ENCODE assay signal across 12 cellular contexts in the genomic region with DNA sequence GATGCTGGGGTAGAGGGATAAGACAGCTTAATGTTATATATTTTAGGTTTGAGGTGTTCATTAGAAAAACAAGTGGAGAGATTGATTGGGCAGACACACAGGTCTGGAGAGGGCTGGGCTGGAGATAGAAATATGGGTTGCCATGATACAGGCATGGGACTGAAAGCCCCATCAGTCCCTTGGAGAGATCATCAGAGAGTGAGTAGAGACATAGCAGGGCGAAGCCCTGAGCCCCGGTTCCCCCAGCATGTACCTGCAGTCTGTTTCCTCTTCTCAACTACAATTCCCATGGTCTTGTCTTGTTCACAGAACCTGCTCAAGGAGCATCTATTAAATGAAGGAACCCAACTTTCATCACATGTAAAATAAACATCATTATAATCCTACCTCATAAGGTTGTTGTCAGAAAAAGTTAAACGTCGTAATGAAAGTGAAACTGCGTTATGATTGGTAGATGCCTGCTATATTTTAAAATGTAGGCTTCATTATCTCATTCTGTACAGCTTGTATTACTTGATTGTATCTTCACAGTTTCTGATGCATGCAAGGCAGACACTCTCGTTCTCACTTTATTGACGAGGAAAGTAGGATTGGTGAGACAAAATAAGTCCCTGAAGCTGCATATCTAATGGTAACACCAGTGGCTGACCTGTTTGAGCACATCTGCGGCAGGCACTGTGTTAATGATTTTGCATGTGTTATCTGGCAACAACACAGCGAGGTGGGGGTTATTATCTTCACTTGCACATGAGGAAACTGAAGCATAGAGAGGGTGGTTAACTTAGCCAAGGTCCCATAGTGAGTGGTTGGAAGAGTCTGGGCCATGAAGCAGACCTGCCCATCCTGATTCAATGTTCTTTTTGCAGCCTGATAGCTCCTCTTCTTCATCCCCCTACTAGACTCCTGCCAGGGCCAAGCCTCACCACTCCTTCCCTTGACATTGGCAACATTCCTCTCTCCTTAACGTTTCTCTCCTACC.
A peak's percentile ranks its signal among the peaks of the same experiment; 100 is the strongest.
DNase-seq lines count a peak whose midpoint lies in the region; ATAC-seq, FAIRE-seq and TF ChIP-seq lines count a peak whose summit lies in the region.
"Had no signal": no experiment of that assay in that cellular context is flagged by ENCODE, and none has a peak within 500 bp of the region (broad histone marks: within the 10 kb centered on the region; RNA-seq: fewer than 3 reads in every experiment).

No MANE protein-coding gene starts in this region.

- 58 to 69% (median 60%) methylated on average over 10 of the region's 10 CpGs for WGBS in psoas muscle, 3 donors

- H3K4me2 ChIP-seq in OCI-LY1 (ENCODE audit: low read length) (peak overlapping the region; percentile 60), PC-9 (no peak overlapping the region)
- H3K4me2 ChIP-seq: GM23338 had no signal

- ATAC-seq in psoas muscle, result no peak
- ATAC-seq: GM23338 had no signal

- no peaks in the 10 kb centered on the region for H3K9me2 ChIP-seq in OCI-LY1 (ENCODE audit: low read depth, low read length)
- H3K9me2 ChIP-seq in PC-9 (ENCODE audit: insufficient read depth), result no peaks in the 10 kb centered on the region

- no peak for DNase-seq in GM12891 (ENCODE audit: insufficient read length, low spot score)
- DNase-seq in adipocyte (ENCODE audit: low read depth), result no peak
- no peak for DNase-seq in psoas muscle
- DNase-seq in NCI-H2171 (lab: John Stamatoyannopoulos, UW), result no peak
- DNase-seq in PC-9, result no peak
- no peak for DNase-seq in NOMO-1 treated with dmso at 0.1 percent for 144 hours (lab: John Stamatoyannopoulos, UW; ENCODE audit: unreplicated experiment)
- no peak for DNase-seq in dedifferentiated amniotic fluid mesenchymal stem cell (ENCODE audit: extremely low spot score)
- DNase-seq: NCI-H748 treated with DMSO at 0.1 percent for 48 hours had no signal

- BruUV-seq in PC-9 (replicated peaks; lab: Mats Ljungman, UMichigan), result no TSS peak

- H3K9me3 ChIP-seq in OCI-LY1 (ENCODE audit: low read length), result no peaks in the 10 kb centered on the region
- H3K9me3 ChIP-seq in adipocyte (ENCODE audit: control insufficient read depth, low read length), result no peaks in the 10 kb centered on the region
- H3K9me3 ChIP-seq in psoas muscle, result no peaks in the 10 kb centered on the region
- no peaks in the 10 kb centered on the region for H3K9me3 ChIP-seq in PC-9 (ENCODE audit: insufficient read depth, low read depth)

- H2AFZ ChIP-seq in OCI-LY1 (ENCODE audit: low read length), result 0 out of 2 replicates have a peak overlapping the region, but pooled peaks have one; percentile 40
- H2AFZ ChIP-seq in PC-9, result no peak overlapping the region
- H2AFZ ChIP-seq: GM23338 had no signal

- H3K79me2 ChIP-seq in OCI-LY1 (ENCODE audit: insufficient read depth, low read length) (no peaks in the 10 kb centered on the region), PC-9 (ENCODE audit: low read depth) (no peaks in the 10 kb centered on the region)

- peak; percentile 93 for FAIRE-seq in GM12891 (lab: Jason Lieb, UNC)
- FAIRE-seq: endometrium had no signal

- H3K27me3 ChIP-seq in OCI-LY1 (ENCODE audit: insufficient read depth, low read length) (no peaks in the 10 kb centered on the region; the same call in 1 of the 2 replicates), adipocyte (replicated peaks; ENCODE audit: control insufficient read depth, insufficient read depth, low read length) (no peaks in the 10 kb centered on the region), psoas muscle (ENCODE audit: insufficient read depth in 3 of 3, low read length in 2 of 3) (no peaks in the 10 kb centered on the region), PC-9 (ENCODE audit: insufficient read depth, low read depth) (no peaks in the 10 kb centered on the region)

- TF ChIP-seq POLR2A in GM12891 (IDR thresholded peaks at IDR 0.05; ENCODE audit: low read depth, low read length), result no peak

- H4K20me1 ChIP-seq in OCI-LY1 (ENCODE audit: insufficient read depth, low read length) (no peaks in the 10 kb centered on the region), PC-9 (ENCODE audit: insufficient read depth) (no peaks in the 10 kb centered on the region)

- POLR2A ChIA-PET in PC-9 (lab: Charles Lee; ENCODE audit: unreplicated experiment), result no interaction called here

- TF ChIP-seq CTCF in OCI-LY1 (IDR thresholded peaks at IDR 0.05; ENCODE audit: low read length) (no peak), psoas muscle (IDR thresholded peaks at IDR 0.05) (no peak), PC-9 (conservative IDR thresholded peaks at IDR 0.05) (no peak)

- H3K27ac ChIP-seq in OCI-LY1 (ENCODE audit: low read depth, low read length, poor library complexity, severe bottlenecking) (no peak overlapping the region), psoas muscle (no peak overlapping the region), PC-9 (no peak overlapping the region)

- CTCF ChIA-PET in PC-9 (lab: Charles Lee), result interaction anchor here (0.9 to 1.3 kb wide), 2 partner anchors 45 to 85 kb away, joined by 4 to 5 read pairs; no protein-coding TSS in a partner anchor

- H3K4me3 ChIP-seq in OCI-LY1 (ENCODE audit: low read depth, low read length, poor library complexity, severe bottlenecking), result peak overlapping the region; percentile 25
- H3K4me3 ChIP-seq in adipocyte (ENCODE audit: low read length), result no peak overlapping the region
- H3K4me3 ChIP-seq in psoas muscle, result peak overlapping the region; percentile 45
- no peak overlapping the region for H3K4me3 ChIP-seq in PC-9
- H3K4me3 ChIP-seq: GM23338, lung had no signal

- H3F3A ChIP-seq in OCI-LY1 (ENCODE audit: insufficient read depth, low read length), result no peaks in the 10 kb centered on the region
- H3F3A ChIP-seq in PC-9 (ENCODE audit: insufficient read depth, low read depth), result peaks cover 22% of the 10 kb centered on the region

- H3K4me1 ChIP-seq in OCI-LY1 (ENCODE audit: insufficient read depth, low read length, severe bottlenecking) (peaks cover 28% of the 10 kb centered on the region), adipocyte (ENCODE audit: control insufficient read depth, insufficient read depth, low read length) (peaks cover 30% of the 10 kb centered on the region), psoas muscle (peaks cover 35% of the 10 kb centered on the region), PC-9 (replicated peaks; ENCODE audit: insufficient read depth) (peaks cover 19% of the 10 kb centered on the region)

- H3K36me3 ChIP-seq in OCI-LY1 (ENCODE audit: insufficient read depth, low read length) (no peaks in the 10 kb centered on the region), adipocyte (ENCODE audit: control insufficient read depth, insufficient read depth, low read length, severe bottlenecking) (no peaks in the 10 kb centered on the region), psoas muscle (ENCODE audit: insufficient read depth in 1 of 2, low read depth in 1 of 2) (no peaks in the 10 kb centered on the region), PC-9 (ENCODE audit: low read depth) (no peaks in the 10 kb centered on the region)

- intact Hi-C loops in psoas muscle (cut with DNase I), result loop anchor here (5.0 to 10.0 kb wide), 4 partner anchors 79 to 609 kb away; a partner anchor contains a TSS
- intact Hi-C loops in PC-9 (cut with micrococcal nuclease; ENCODE audit: unreplicated experiment), result loop anchor here (2.0 to 5.0 kb wide), 3 partner anchors 46 to 1274 kb away; no protein-coding TSS in a partner anchor

- peak overlapping the region; percentile 26 for H3K9ac ChIP-seq in OCI-LY1 (ENCODE audit: low read length)
- peak overlapping the region; percentile 27 for H3K9ac ChIP-seq in adipocyte (ENCODE audit: low read length)

TF ChIP-seq in GM12891, 5 proteins besides CTCF, POLR2A, EP300 and RAD21:
- no peak for TF ChIP-seq SPI1 (IDR thresholded peaks at IDR 0.05; ENCODE audit: low read depth, low read length)
- TF ChIP-seq POU2F2 (IDR thresholded peaks at IDR 0.05; ENCODE audit: low read depth, low read length), result peak; percentile 76

Comparison
In these comparisons a context has a peak if more than half of its experiments do, and no peak if none do; other contexts are left out.
1. H3K4me3 ChIP-seq: peak in OCI-LY1 (single experiment) and psoas muscle (single experiment); none in adipocyte (single experiment) and PC-9 (single experiment).